Comparison of ENCODE assay signal across 1 cellular context in genomic region chr10:75111367-75111905, GRCh38.
TF ChIP-seq lines count a peak whose summit lies in the region.

TSS of gene SAMD8 (plus strand) at chr10:75111656. CDS start at chr10:75150529, 38,873 bp downstream.

TF ChIP-seq in HepG2, 621 proteins besides CTCF, POLR2A, EP300 and RAD21 (continued from another document and continues in another):
- TF ChIP-seq ZNF781 (CRISPR knock-in tag; IDR thresholded peaks at IDR 0.05; ENCODE audit: borderline replicate concordance, not compliant biosample characterization) (no peak), SP5 (CRISPR knock-in tag; IDR thresholded peaks at IDR 0.05; ENCODE audit: borderline replicate concordance, low read depth) (peak; percentile 61), ZNF451 (CRISPR knock-in tag; IDR thresholded peaks at IDR 0.05) (peak; percentile 62; the same call in 1 of the 2 replicates), HNF4A (CRISPR knock-in tag; IDR thresholded peaks at IDR 0.05) (no peak), DR1 (CRISPR knock-in tag; IDR thresholded peaks at IDR 0.05) (no peak), SIN3A (IDR thresholded peaks at IDR 0.05; ENCODE audit: borderline replicate concordance, low read depth, low read length) (no peak; the same call in 1 of the 2 replicates), THYN1 (CRISPR knock-in tag; IDR thresholded peaks at IDR 0.05; ENCODE audit: borderline replicate concordance, low read depth) (0 out of 2 replicates have a peak, but pooled peaks have one; percentile 54), ZNF749 (CRISPR knock-in tag; IDR thresholded peaks at IDR 0.05; ENCODE audit: borderline replicate concordance) (0 out of 2 replicates have a peak, but pooled peaks have one; percentile 24), NFE2L1 (CRISPR knock-in tag; IDR thresholded peaks at IDR 0.05; ENCODE audit: borderline replicate concordance) (no peak), KLF12 (CRISPR knock-in tag; IDR thresholded peaks at IDR 0.05; ENCODE audit: borderline replicate concordance) (0 out of 2 replicates have a peak, but pooled peaks have one; percentile 22), TBX3 (IDR thresholded peaks at IDR 0.05; ENCODE audit: borderline replicate concordance) (no peak), HOXA3 (CRISPR knock-in tag; IDR thresholded peaks at IDR 0.05) (peak; percentile 69; the same call in 1 of the 2 replicates), ZFX (CRISPR knock-in tag; IDR thresholded peaks at IDR 0.05; ENCODE audit: low read depth) (peak; percentile 80), ZNF430 (CRISPR knock-in tag; IDR thresholded peaks at IDR 0.05) (0 out of 2 replicates have a peak, but pooled peaks have one; percentile 10), MTA1 (CRISPR knock-in tag; IDR thresholded peaks at IDR 0.05; ENCODE audit: borderline replicate concordance) (peak; percentile 80; the same call in 1 of the 2 replicates), ZSCAN21 (CRISPR knock-in tag; IDR thresholded peaks at IDR 0.05; ENCODE audit: borderline replicate concordance) (0 out of 2 replicates have a peak, but pooled peaks have one; percentile 42), TERF1 (CRISPR knock-in tag; IDR thresholded peaks at IDR 0.05) (no peak), DNMT1 (CRISPR knock-in tag; IDR thresholded peaks at IDR 0.05) (0 out of 2 replicates have a peak, but pooled peaks have one; percentile 47), ZNF772 (CRISPR knock-in tag; IDR thresholded peaks at IDR 0.05) (peak; percentile 34; the same call in 1 of the 2 replicates), ZNF224 (CRISPR knock-in tag; IDR thresholded peaks at IDR 0.05) (peak; percentile 62; the same call in 1 of the 2 replicates), ZBTB37 (CRISPR knock-in tag; IDR thresholded peaks at IDR 0.05) (no peak), FOXO4 (CRISPR knock-in tag; conservative IDR thresholded peaks at IDR 0.05) (no peak), PCBP1 (IDR thresholded peaks at IDR 0.05; ENCODE audit: borderline replicate concordance, low read depth, low read length) (no peak), HDAC1 (CRISPR knock-in tag; IDR thresholded peaks at IDR 0.05) (peak; percentile 74; the same call in 1 of the 2 replicates), ARNT2 (CRISPR knock-in tag; IDR thresholded peaks at IDR 0.05; ENCODE audit: low read depth) (no peak), HDAC2 (CRISPR knock-in tag; IDR thresholded peaks at IDR 0.05) (no peak), CEBPB (IDR thresholded peaks at IDR 0.05; ENCODE audit: borderline replicate concordance, low read depth, low read length) (no peak), ZNF10 (CRISPR knock-in tag; IDR thresholded peaks at IDR 0.05; ENCODE audit: borderline replicate concordance, low read depth) (no peak), ZNF619 (CRISPR knock-in tag; IDR thresholded peaks at IDR 0.05) (no peak), SAFB2 (CRISPR knock-in tag; IDR thresholded peaks at IDR 0.05; ENCODE audit: borderline replicate concordance, low read depth) (peak; percentile 60; the same call in 1 of the 2 replicates), NR2C2 (CRISPR knock-in tag; IDR thresholded peaks at IDR 0.05; ENCODE audit: borderline replicate concordance) (peak; percentile 96), ZNF790 (CRISPR knock-in tag; IDR thresholded peaks at IDR 0.05; ENCODE audit: borderline replicate concordance) (no peak), ZNF878 (CRISPR knock-in tag; IDR thresholded peaks at IDR 0.05) (no peak), ISL2 (CRISPR knock-in tag; IDR thresholded peaks at IDR 0.05) (0 out of 2 replicates have a peak, but pooled peaks have one; percentile 37), ZNF891 (CRISPR knock-in tag; IDR thresholded peaks at IDR 0.05) (no peak), ARNTL (CRISPR knock-in tag; IDR thresholded peaks at IDR 0.05) (no peak), GPN1 (CRISPR knock-in tag; IDR thresholded peaks at IDR 0.05; ENCODE audit: borderline replicate concordance) (no peak), RNF2 (conservative IDR thresholded peaks at IDR 0.05; ENCODE audit: low read depth) (no peak), ZBTB7A (CRISPR knock-in tag; IDR thresholded peaks at IDR 0.05) (no peak), KLF16 (CRISPR knock-in tag; IDR thresholded peaks at IDR 0.05) (peak in 1 of 2 experiments; percentile 57; a peak in 2 of 4 replicates), ZNF383 (CRISPR knock-in tag; IDR thresholded peaks at IDR 0.05; ENCODE audit: borderline replicate concordance) (no peak), KAT7 (CRISPR knock-in tag; IDR thresholded peaks at IDR 0.05; ENCODE audit: borderline replicate concordance) (peak; percentile 76; the same call in 1 of the 2 replicates), TAF1 (CRISPR knock-in tag; IDR thresholded peaks at IDR 0.05) (peak; percentile 55; the same call in 1 of the 2 replicates)
- TF ChIP-seq, protein P1, sequence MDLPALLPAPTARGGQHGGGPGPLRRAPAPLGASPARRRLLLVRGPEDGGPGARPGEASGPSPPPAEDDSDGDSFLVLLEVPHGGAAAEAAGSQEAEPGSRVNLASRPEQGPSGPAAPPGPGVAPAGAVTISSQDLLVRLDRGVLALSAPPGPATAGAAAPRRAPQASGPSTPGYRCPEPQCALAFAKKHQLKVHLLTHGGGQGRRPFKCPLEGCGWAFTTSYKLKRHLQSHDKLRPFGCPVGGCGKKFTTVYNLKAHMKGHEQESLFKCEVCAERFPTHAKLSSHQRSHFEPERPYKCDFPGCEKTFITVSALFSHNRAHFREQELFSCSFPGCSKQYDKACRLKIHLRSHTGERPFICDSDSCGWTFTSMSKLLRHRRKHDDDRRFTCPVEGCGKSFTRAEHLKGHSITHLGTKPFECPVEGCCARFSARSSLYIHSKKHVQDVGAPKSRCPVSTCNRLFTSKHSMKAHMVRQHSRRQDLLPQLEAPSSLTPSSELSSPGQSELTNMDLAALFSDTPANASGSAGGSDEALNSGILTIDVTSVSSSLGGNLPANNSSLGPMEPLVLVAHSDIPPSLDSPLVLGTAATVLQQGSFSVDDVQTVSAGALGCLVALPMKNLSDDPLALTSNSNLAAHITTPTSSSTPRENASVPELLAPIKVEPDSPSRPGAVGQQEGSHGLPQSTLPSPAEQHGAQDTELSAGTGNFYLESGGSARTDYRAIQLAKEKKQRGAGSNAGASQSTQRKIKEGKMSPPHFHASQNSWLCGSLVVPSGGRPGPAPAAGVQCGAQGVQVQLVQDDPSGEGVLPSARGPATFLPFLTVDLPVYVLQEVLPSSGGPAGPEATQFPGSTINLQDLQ (CRISPR knock-in tag; IDR thresholded peaks at IDR 0.05) = no peak
- TF ChIP-seq, protein P2, sequence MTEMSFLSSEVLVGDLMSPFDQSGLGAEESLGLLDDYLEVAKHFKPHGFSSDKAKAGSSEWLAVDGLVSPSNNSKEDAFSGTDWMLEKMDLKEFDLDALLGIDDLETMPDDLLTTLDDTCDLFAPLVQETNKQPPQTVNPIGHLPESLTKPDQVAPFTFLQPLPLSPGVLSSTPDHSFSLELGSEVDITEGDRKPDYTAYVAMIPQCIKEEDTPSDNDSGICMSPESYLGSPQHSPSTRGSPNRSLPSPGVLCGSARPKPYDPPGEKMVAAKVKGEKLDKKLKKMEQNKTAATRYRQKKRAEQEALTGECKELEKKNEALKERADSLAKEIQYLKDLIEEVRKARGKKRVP (CRISPR knock-in tag; IDR thresholded peaks at IDR 0.05) = 0 out of 4 replicates have a peak, but pooled peaks of 1 of the 2 experiments have one; percentile 25
- TF ChIP-seq, protein P3, sequence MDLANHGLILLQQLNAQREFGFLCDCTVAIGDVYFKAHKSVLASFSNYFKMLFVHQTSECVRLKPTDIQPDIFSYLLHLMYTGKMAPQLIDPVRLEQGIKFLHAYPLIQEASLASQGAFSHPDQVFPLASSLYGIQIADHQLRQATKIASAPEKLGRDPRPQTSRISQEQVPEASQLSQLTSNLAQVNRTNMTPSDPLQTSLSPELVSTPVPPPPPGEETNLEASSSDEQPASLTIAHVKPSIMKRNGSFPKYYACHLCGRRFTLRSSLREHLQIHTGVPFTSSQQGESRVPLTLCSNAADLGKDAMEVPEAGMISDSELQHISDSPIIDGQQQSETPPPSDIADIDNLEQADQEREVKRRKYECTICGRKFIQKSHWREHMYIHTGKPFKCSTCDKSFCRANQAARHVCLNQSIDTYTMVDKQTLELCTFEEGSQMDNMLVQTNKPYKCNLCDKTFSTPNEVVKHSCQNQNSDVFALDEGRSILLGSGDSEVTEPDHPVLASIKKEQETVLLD (CRISPR knock-in tag; IDR thresholded peaks at IDR 0.05; ENCODE audit: low read depth) = peak; percentile 100
- TF ChIP-seq, protein P4, sequence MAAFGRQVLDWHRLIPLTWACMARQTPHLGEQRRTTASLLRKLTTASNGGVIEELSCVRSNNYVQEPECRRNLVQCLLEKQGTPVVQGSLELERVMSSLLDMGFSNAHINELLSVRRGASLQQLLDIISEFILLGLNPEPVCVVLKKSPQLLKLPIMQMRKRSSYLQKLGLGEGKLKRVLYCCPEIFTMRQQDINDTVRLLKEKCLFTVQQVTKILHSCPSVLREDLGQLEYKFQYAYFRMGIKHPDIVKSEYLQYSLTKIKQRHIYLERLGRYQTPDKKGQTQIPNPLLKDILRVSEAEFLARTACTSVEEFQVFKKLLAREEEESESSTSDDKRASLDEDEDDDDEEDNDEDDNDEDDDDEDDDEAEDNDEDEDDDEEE (CRISPR knock-in tag; IDR thresholded peaks at IDR 0.05) = no peak
- TF ChIP-seq, protein P5, sequence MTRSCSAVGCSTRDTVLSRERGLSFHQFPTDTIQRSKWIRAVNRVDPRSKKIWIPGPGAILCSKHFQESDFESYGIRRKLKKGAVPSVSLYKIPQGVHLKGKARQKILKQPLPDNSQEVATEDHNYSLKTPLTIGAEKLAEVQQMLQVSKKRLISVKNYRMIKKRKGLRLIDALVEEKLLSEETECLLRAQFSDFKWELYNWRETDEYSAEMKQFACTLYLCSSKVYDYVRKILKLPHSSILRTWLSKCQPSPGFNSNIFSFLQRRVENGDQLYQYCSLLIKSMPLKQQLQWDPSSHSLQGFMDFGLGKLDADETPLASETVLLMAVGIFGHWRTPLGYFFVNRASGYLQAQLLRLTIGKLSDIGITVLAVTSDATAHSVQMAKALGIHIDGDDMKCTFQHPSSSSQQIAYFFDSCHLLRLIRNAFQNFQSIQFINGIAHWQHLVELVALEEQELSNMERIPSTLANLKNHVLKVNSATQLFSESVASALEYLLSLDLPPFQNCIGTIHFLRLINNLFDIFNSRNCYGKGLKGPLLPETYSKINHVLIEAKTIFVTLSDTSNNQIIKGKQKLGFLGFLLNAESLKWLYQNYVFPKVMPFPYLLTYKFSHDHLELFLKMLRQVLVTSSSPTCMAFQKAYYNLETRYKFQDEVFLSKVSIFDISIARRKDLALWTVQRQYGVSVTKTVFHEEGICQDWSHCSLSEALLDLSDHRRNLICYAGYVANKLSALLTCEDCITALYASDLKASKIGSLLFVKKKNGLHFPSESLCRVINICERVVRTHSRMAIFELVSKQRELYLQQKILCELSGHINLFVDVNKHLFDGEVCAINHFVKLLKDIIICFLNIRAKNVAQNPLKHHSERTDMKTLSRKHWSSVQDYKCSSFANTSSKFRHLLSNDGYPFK (CRISPR knock-in tag; IDR thresholded peaks at IDR 0.05; ENCODE audit: borderline replicate concordance) = no peak; the same call in 1 of the 2 replicates
- TF ChIP-seq, protein P6, sequence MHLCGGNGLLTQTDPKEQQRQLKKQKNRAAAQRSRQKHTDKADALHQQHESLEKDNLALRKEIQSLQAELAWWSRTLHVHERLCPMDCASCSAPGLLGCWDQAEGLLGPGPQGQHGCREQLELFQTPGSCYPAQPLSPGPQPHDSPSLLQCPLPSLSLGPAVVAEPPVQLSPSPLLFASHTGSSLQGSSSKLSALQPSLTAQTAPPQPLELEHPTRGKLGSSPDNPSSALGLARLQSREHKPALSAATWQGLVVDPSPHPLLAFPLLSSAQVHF (CRISPR knock-in tag; IDR thresholded peaks at IDR 0.05) = peak; percentile 78; the same call in 1 of the 2 replicates
- TF ChIP-seq, protein P7, sequence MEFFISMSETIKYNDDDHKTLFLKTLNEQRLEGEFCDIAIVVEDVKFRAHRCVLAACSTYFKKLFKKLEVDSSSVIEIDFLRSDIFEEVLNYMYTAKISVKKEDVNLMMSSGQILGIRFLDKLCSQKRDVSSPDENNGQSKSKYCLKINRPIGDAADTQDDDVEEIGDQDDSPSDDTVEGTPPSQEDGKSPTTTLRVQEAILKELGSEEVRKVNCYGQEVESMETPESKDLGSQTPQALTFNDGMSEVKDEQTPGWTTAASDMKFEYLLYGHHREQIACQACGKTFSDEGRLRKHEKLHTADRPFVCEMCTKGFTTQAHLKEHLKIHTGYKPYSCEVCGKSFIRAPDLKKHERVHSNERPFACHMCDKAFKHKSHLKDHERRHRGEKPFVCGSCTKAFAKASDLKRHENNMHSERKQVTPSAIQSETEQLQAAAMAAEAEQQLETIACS (CRISPR knock-in tag; IDR thresholded peaks at IDR 0.05) = no peak
- TF ChIP-seq, protein P8, sequence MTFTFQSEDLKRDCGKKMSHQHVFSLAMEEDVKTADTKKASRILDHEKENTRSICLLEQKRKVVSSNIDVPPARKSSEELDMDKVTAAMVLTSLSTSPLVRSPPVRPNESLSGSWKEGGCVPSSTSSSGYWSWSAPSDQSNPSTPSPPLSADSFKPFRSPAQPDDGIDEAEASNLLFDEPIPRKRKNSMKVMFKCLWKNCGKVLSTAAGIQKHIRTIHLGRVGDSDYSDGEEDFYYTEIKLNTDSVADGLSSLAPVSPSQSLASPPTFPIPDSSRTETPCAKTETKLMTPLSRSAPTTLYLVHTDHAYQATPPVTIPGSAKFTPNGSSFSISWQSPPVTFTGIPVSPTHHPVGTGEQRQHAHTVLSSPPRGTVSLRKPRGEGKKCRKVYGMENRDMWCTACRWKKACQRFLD (CRISPR knock-in tag; IDR thresholded peaks at IDR 0.05; ENCODE audit: borderline replicate concordance) = peak; percentile 75; the same call in 1 of the 2 replicates
